10 cellular contexts compared by ENCODE assay signal in the genomic region with DNA sequence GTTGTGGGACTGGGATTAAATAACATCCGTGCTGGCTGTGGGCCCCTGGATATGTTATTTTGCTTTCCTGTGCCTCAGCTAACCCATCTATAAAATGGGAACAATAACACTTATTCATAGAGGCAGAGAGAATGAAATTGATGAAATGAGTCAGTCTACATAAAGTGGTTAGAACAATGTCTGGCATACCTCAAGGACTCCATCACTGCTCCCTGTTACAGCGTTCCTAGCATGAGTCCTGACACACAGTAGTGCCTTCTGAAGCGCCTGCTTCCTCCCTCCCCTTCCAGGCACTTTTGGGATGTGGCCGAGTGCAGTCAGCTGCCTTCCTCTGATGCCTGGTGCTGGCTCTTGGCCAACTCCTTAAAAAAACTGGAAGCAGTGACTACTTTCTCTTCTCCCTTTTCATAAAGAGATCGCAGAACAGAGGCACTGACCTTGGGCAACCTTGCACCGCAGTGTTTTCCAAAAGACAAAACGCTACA.
DNase-seq lines count a peak whose midpoint lies in the region; ATAC-seq, FAIRE-seq and TF ChIP-seq lines count a peak whose summit lies in the region.
"Had no signal": no experiment of that assay in that cellular context is flagged by ENCODE, and none has a peak within 500 bp of the region (broad histone marks: within the 10 kb centered on the region; RNA-seq: fewer than 3 reads in every experiment).

No MANE protein-coding gene starts in this region.

- 41 to 51% (median 43%) methylated on average over 7 of the region's 7 CpGs for WGBS in small intestine, 3 donors

- H3K4me3 Mint-ChIP-seq in type B pancreatic cell = no peak overlapping the region

- H3K27me3 ChIP-seq in bronchial epithelial cell (ENCODE audit: control insufficient read depth, insufficient read depth, low read length) (no peaks in the 10 kb centered on the region), small intestine (ENCODE audit: control insufficient read depth in 2 of 2, insufficient read depth in 2 of 2, low read length in 2 of 2) (no peaks in the 10 kb centered on the region)
- H3K27me3 ChIP-seq: dorsolateral prefrontal cortex had no signal

- peak; percentile 44 for ATAC-seq in left lobe of liver

- H3K27ac Mint-ChIP-seq in type B pancreatic cell = peak overlapping the region; percentile 41

- peaks cover 9% of the 10 kb centered on the region for H3K27me3 Mint-ChIP-seq in type B pancreatic cell

- DNase-seq in DMS53 (lab: John Stamatoyannopoulos, UW) (peak; percentile 17), DMS53 treated with DMSO at 0.1 percent for 48 hours (lab: John Stamatoyannopoulos, UW; ENCODE audit: unreplicated experiment) (no peak), bronchial epithelial cell (ENCODE audit: low read depth) (peak; percentile 90), left lobe of liver (ENCODE audit: low spot score) (peak; percentile 58), type B pancreatic cell (ENCODE audit: extremely low spot score, unreplicated experiment) (no peak), small intestine (no peak), GM10266 (ENCODE audit: extremely low spot score) (no peak), coronary artery (ENCODE audit: low spot score) (no peak)

- H3K27ac ChIP-seq in small intestine (ENCODE audit: low read depth in 1 of 2, low read length in 1 of 2) = no peak overlapping the region
- no peak overlapping the region for H3K27ac ChIP-seq in coronary artery

- H3K36me3 ChIP-seq in bronchial epithelial cell (ENCODE audit: control insufficient read depth, insufficient read depth, low read length) (no peaks in the 10 kb centered on the region), small intestine (ENCODE audit: control insufficient read depth in 2 of 2, insufficient read depth in 2 of 2, low read length in 2 of 2) (no peaks in the 10 kb centered on the region)

- TF ChIP-seq CTCF in bronchial epithelial cell (IDR thresholded peaks at IDR 0.05; ENCODE audit: insufficient read depth, low read length, severe bottlenecking) = no peak
- TF ChIP-seq CTCF in type B pancreatic cell (conservative IDR thresholded peaks at IDR 0.05) = no peak
- no peak for TF ChIP-seq CTCF in GM10266 (IDR thresholded peaks at IDR 0.05; ENCODE audit: control insufficient read depth, insufficient read depth, low read depth, missing control alignments)
- TF ChIP-seq CTCF in coronary artery (IDR thresholded peaks at IDR 0.05) = no peak

- no peaks in the 10 kb centered on the region for H3K36me3 Mint-ChIP-seq in type B pancreatic cell

- H3K4me1 Mint-ChIP-seq in type B pancreatic cell (ENCODE audit: unreplicated experiment) = peaks cover 39% of the 10 kb centered on the region

- H3K4me1 ChIP-seq in small intestine (ENCODE audit: control insufficient read depth in 2 of 2, insufficient read depth in 1 of 2, low read depth in 1 of 2, low read length in 1 of 2) = no peaks in the 10 kb centered on the region

- no peaks in the 10 kb centered on the region for H3K9me3 Mint-ChIP-seq in type B pancreatic cell

- FAIRE-seq in bronchial epithelial cell (lab: Jason Lieb, UNC) (no peak), small intestine (lab: Jason Lieb, UNC) (no peak)
- FAIRE-seq: A204.1 had no signal

- H3K9me3 ChIP-seq in small intestine (ENCODE audit: control insufficient read depth, low read depth) = no peaks in the 10 kb centered on the region

- no peak overlapping the region for H3K4me3 ChIP-seq in bronchial epithelial cell (ENCODE audit: low read depth, low read length)
- no peak overlapping the region for H3K4me3 ChIP-seq in small intestine (ENCODE audit: low read depth in 1 of 2, low read length in 2 of 2)
- H3K4me3 ChIP-seq in coronary artery = no peak overlapping the region
- H3K4me3 ChIP-seq: dorsolateral prefrontal cortex had no signal

Comparison
In these comparisons a context has a peak if more than half of its experiments do, and no peak if none do; other contexts are left out.
1. DNase-seq: peak in DMS53 (single experiment), bronchial epithelial cell (single experiment) and left lobe of liver (single experiment); none in DMS53 treated with DMSO at 0.1 percent for 48 hours (single experiment), type B pancreatic cell (single experiment), small intestine (single experiment), GM10266 (single experiment) and coronary artery (single experiment).